In genomic region chr10:100481462-100482081, GRCh38 we compare ENCODE assay signal across 8 cellular contexts. TPM values are rescaled to one million over a fixed set of nuclear protein-coding genes. Genes with fewer than 3 reads are reported as not detected.
DNase-seq lines count a peak whose midpoint lies in the region; ATAC-seq and TF ChIP-seq lines count a peak whose summit lies in the region.

No MANE protein-coding gene starts in this region.

- H3K9me3 Mint-ChIP-seq in neural crest cell = no peaks in the 10 kb centered on the region
- no peaks in the 10 kb centered on the region for H3K9me3 Mint-ChIP-seq in stimulated activated naive CD8-positive, alpha-beta T cell treated with anti-CD3 and anti-CD28 coated beads, Interleukin-15, Interleukin-2, amounts not matched to agents 100 ng/mL and 50 ng/mL, for 24 hours

- H3K27me3 ChIP-seq in foreskin keratinocyte = peaks cover 59% of the 10 kb centered on the region

- H3K36me3 Mint-ChIP-seq in neural crest cell (ENCODE audit: low read depth) = no peaks in the 10 kb centered on the region
- H3K36me3 Mint-ChIP-seq in stimulated activated naive CD8-positive, alpha-beta T cell treated with anti-CD3 and anti-CD28 coated beads, Interleukin-15, Interleukin-2, amounts not matched to agents 100 ng/mL and 50 ng/mL, for 24 hours (ENCODE audit: low read depth) = no peaks in the 10 kb centered on the region

- peak overlapping the region; percentile 44 for H3K4me3 ChIP-seq in LNCaP clone FGC (ENCODE audit: low read depth, low read length)

- TF ChIP-seq CTCF in LNCaP clone FGC (IDR thresholded peaks at IDR 0.05; ENCODE audit: control insufficient read depth, extremely low read depth, insufficient read depth) (no peak), RWPE1 (conservative IDR thresholded peaks at IDR 0.05; ENCODE audit: low read depth) (no peak), foreskin keratinocyte (conservative IDR thresholded peaks at IDR 0.05) (peak; percentile 25), neural crest cell (conservative IDR thresholded peaks at IDR 0.05) (no peak)

- no peak overlapping the region for H3K27ac ChIP-seq in RWPE1
- H3K27ac ChIP-seq in foreskin keratinocyte = no peak overlapping the region

- POLR2A ChIA-PET in RWPE1 (lab: Yijun Ruan, JAX; ENCODE audit: low non-redundant PET) = interaction anchor here (0.6 kb wide), 1 partner anchor 9 kb away, joined by 6 read pairs; no protein-coding TSS in a partner anchor

- peak; percentile 80 for DNase-seq in Daoy (ENCODE audit: low read depth)
- peak; percentile 75 for DNase-seq in GOT3 (lab: John Stamatoyannopoulos, UW)
- DNase-seq in LNCaP clone FGC (ENCODE audit: low read depth) = peak; percentile 47
- DNase-seq in RWPE1 (ENCODE audit: low spot score) = peak; percentile 97
- DNase-seq in activated effector memory CD4-positive, alpha-beta T cell treated with Interleukin-2 at 50 U/mL for 16 hours = peak; percentile 93
- peak; percentile 53 to 82 for DNase-seq in foreskin keratinocyte
- DNase-seq in neural crest cell (ENCODE audit: low read depth, low spot score) = peak; percentile 92

- CTCF ChIA-PET in RWPE1 (lab: Yijun Ruan, JAX) = interaction anchor here (0.6 to 6.2 kb wide), 12 partner anchors 13 to 397 kb away, joined by 3 to 38 read pairs (median 5); no protein-coding TSS in a partner anchor

- H3K27ac Mint-ChIP-seq in neural crest cell (ENCODE audit: unreplicated experiment) = no peak overlapping the region
- no peak overlapping the region for H3K27ac Mint-ChIP-seq in stimulated activated naive CD8-positive, alpha-beta T cell treated with anti-CD3 and anti-CD28 coated beads, Interleukin-15, Interleukin-2, amounts not matched to agents 100 ng/mL and 50 ng/mL, for 24 hours

- H3K27me3 Mint-ChIP-seq in neural crest cell (ENCODE audit: low read depth) = peaks cover 72% of the 10 kb centered on the region
- peaks cover 27% of the 10 kb centered on the region for H3K27me3 Mint-ChIP-seq in stimulated activated naive CD8-positive, alpha-beta T cell treated with anti-CD3 and anti-CD28 coated beads, Interleukin-15, Interleukin-2, amounts not matched to agents 100 ng/mL and 50 ng/mL, for 24 hours

- peak overlapping the region; percentile 48 for H3K4me3 Mint-ChIP-seq in neural crest cell
- peak overlapping the region; percentile 78 for H3K4me3 Mint-ChIP-seq in stimulated activated naive CD8-positive, alpha-beta T cell treated with anti-CD3 and anti-CD28 coated beads, Interleukin-15, Interleukin-2, amounts not matched to agents 100 ng/mL and 50 ng/mL, for 24 hours

- peaks cover 43% of the 10 kb centered on the region for H3K4me1 Mint-ChIP-seq in neural crest cell
- peaks cover 3% of the 10 kb centered on the region for H3K4me1 Mint-ChIP-seq in stimulated activated naive CD8-positive, alpha-beta T cell treated with anti-CD3 and anti-CD28 coated beads, Interleukin-15, Interleukin-2, amounts not matched to agents 100 ng/mL and 50 ng/mL, for 24 hours (ENCODE audit: low read depth)

- peak; percentile 97 for ATAC-seq in foreskin keratinocyte

- H3K4me1 ChIP-seq in foreskin keratinocyte = no peaks in the 10 kb centered on the region

RNA-seq across cellular contexts. Expression of gene WNT8B, which starts 18.8 kb away (rescaled TPM):
- total RNA-seq in Daoy (2014; rRNA removed; shearing (Covaris generic)) = not detected in 2 replicates
- total RNA-seq in foreskin keratinocyte (not detected in 2 replicates), neural crest cell (3.8 and 4.2 TPM in 2 replicates)
- polyA plus RNA-seq in foreskin keratinocyte = not detected in 2 replicates

RNA-seq across cellular contexts. Expression of gene SEC31B, which starts 38.1 kb away (rescaled TPM):
- 0.27 and 0.34 TPM in 2 replicates for total RNA-seq in Daoy (2014; rRNA removed; shearing (Covaris generic))
- total RNA-seq in foreskin keratinocyte = 1.4 and 1.5 TPM in 2 replicates
- 1.1 and 1.2 TPM in 2 replicates for polyA plus RNA-seq in foreskin keratinocyte
- 18.1 and 18.7 TPM in 2 replicates for total RNA-seq in neural crest cell

RNA-seq across cellular contexts. Expression of gene NDUFB8, which starts 48.1 kb away (rescaled TPM):
- total RNA-seq in Daoy (2014; rRNA removed; shearing (Covaris generic)) = 138 and 147 TPM in 2 replicates
- total RNA-seq in foreskin keratinocyte (235 and 253 TPM in 2 replicates), neural crest cell (200 and 235 TPM in 2 replicates)
- 371 and 385 TPM in 2 replicates for polyA plus RNA-seq in foreskin keratinocyte

RNA-seq across cellular contexts. Expression of gene HIF1AN, which starts 54.2 kb away (rescaled TPM):
- 3.6 and 4.6 TPM in 2 replicates for total RNA-seq in Daoy (2014; rRNA removed; shearing (Covaris generic))
- total RNA-seq in foreskin keratinocyte = 12.8 and 15.5 TPM in 2 replicates
- polyA plus RNA-seq in foreskin keratinocyte = 9.2 and 10.5 TPM in 2 replicates
- 55.7 and 62.9 TPM in 2 replicates for total RNA-seq in neural crest cell

Comparison
In these comparisons a context has a peak if more than half of its experiments do, and no peak if none do; other contexts are left out.
1. DNase-seq: peak in every context shown above with its lines; median percentile 97 in RWPE1; 93 in activated effector memory CD4-positive, alpha-beta T cell treated with Interleukin-2 at 50 U/mL for 16 hours; 92 in neural crest cell; 80 in Daoy; 75 in GOT3; 68 in foreskin keratinocyte; 47 in LNCaP clone FGC.